In genomic region chr1:1309525-1310385, GRCh38 we compare ENCODE assay signal across 8 cellular contexts. TPM values are rescaled to one million over a fixed set of nuclear protein-coding genes. Genes with fewer than 3 reads are reported as not detected.
DNase-seq lines count a peak whose midpoint lies in the region; ATAC-seq and TF ChIP-seq lines count a peak whose summit lies in the region.

No MANE protein-coding gene starts in this region.

- H3K9me2 ChIP-seq in DOHH2 (replicated peaks; ENCODE audit: control insufficient read depth, low read length) (no peaks in the 10 kb centered on the region), PC-3 (replicated peaks; ENCODE audit: low read length) (no peaks in the 10 kb centered on the region)

- no peaks in the 10 kb centered on the region for H3K27me3 ChIP-seq in DOHH2 (ENCODE audit: control insufficient read depth, low read length)
- H3K27me3 ChIP-seq in PC-3 (ENCODE audit: low read length), result no peaks in the 10 kb centered on the region
- H3K27me3 ChIP-seq in ovary, result no peaks in the 10 kb centered on the region

- no peak overlapping the region for H3K27ac Mint-ChIP-seq in endothelial cell (ENCODE audit: unreplicated experiment)

- H3K4me2 ChIP-seq in DOHH2 (ENCODE audit: low read length) (peak overlapping the region; percentile 80), PC-3 (ENCODE audit: low read length) (peak overlapping the region; percentile 95)

- H3K27ac ChIP-seq in DOHH2 (ENCODE audit: low read depth, low read length) (no peak overlapping the region), PC-3 (ENCODE audit: low read length) (peak overlapping the region; percentile 60; the same call in 1 of the 2 replicates), ovary (peak overlapping the region; percentile 54 to 91)

- TF ChIP-seq EP300 in ovary (IDR thresholded peaks at IDR 0.05), result no peak

- peaks cover 9% of the 10 kb centered on the region for H3K27me3 Mint-ChIP-seq in endothelial cell (ENCODE audit: unreplicated experiment)

- intact Hi-C loops in PC-3 (cut with micrococcal nuclease), result loop anchor here (2.0 kb wide), 1 partner anchor 39 kb away; the partner anchor contains the start of gene DVL1
- intact Hi-C loops in ovary (cut with DNase I), result loop anchor here in 1 of 4 donors (10.0 kb wide), 1 partner anchor 195 kb away; no protein-coding TSS in a partner anchor

- CTCF ChIA-PET in PC-3 (lab: Charles Lee), result interaction anchor here (0.6 to 0.7 kb wide), 2 partner anchors 17 to 44 kb away, joined by 3 read pairs; no protein-coding TSS in a partner anchor

- peaks cover 13% of the 10 kb centered on the region for H3K4me1 Mint-ChIP-seq in endothelial cell (ENCODE audit: unreplicated experiment)

- H2AFZ ChIP-seq in PC-3 (ENCODE audit: low read length), result peak overlapping the region; percentile 83; the same call in 1 of the 2 replicates

- no peaks in the 10 kb centered on the region for H4K20me1 ChIP-seq in DOHH2 (ENCODE audit: control insufficient read depth, insufficient read depth, low read depth, low read length)
- H4K20me1 ChIP-seq in PC-3 (ENCODE audit: low read length), result peaks cover 11% of the 10 kb centered on the region

- ATAC-seq in PC-3, result peak; percentile 0

- no TSS peak for BruUV-seq in PC-3 (replicated peaks; lab: Mats Ljungman, UMichigan)

- H3K4me3 Mint-ChIP-seq in endothelial cell (ENCODE audit: unreplicated experiment), result peak overlapping the region; percentile 83

- H3K9me3 ChIP-seq in DOHH2 (ENCODE audit: control insufficient read depth, insufficient read depth, low read length) (no peaks in the 10 kb centered on the region), PC-3 (ENCODE audit: low read length) (no peaks in the 10 kb centered on the region), ovary (no peaks in the 10 kb centered on the region)

- H3F3A ChIP-seq in DOHH2 (ENCODE audit: control insufficient read depth, insufficient read depth) (peaks cover 2% of the 10 kb centered on the region; the same call in 1 of the 2 replicates), PC-3 (ENCODE audit: low read length, unreplicated experiment) (no peaks in the 10 kb centered on the region)

- H3K9ac ChIP-seq in PC-3 (ENCODE audit: low read length), result peak overlapping the region; percentile 93

- H3K36me3 Mint-ChIP-seq in endothelial cell (ENCODE audit: low read depth, unreplicated experiment), result no peaks in the 10 kb centered on the region

- TF ChIP-seq POLR2A in ovary (IDR thresholded peaks at IDR 0.05), result no peak

- peaks cover 46% of the 10 kb centered on the region for H3K79me2 ChIP-seq in DOHH2 (ENCODE audit: control insufficient read depth, low read length)
- H3K79me2 ChIP-seq in PC-3 (ENCODE audit: low read length), result peaks cover 62% of the 10 kb centered on the region

- POLR2A ChIA-PET in PC-3 (lab: Charles Lee; ENCODE audit: unreplicated experiment), result interaction anchor here (0.6 to 0.7 kb wide), 3 partner anchors 9 to 26 kb away, joined by 3 to 4 read pairs (median 3); no protein-coding TSS in a partner anchor

- peak overlapping the region; percentile 76 for H3K4me3 ChIP-seq in DOHH2 (ENCODE audit: low read length)
- H3K4me3 ChIP-seq in PC-3 (ENCODE audit: low read length), result peak overlapping the region; percentile 96
- H3K4me3 ChIP-seq in ovary, result peak overlapping the region; percentile 68

- H3K9me3 Mint-ChIP-seq in endothelial cell (ENCODE audit: unreplicated experiment), result no peaks in the 10 kb centered on the region

- H3K36me3 ChIP-seq in DOHH2 (ENCODE audit: control insufficient read depth, low read length) (peaks cover 53% of the 10 kb centered on the region), PC-3 (ENCODE audit: low read depth, low read length) (peaks cover 26% of the 10 kb centered on the region), ovary (no peaks in the 10 kb centered on the region)

- TF ChIP-seq CTCF in DOHH2 (IDR thresholded peaks at IDR 0.05; ENCODE audit: low read depth, low read length, poor library complexity, severe bottlenecking) (no peak), PC-3 (conservative IDR thresholded peaks at IDR 0.05; ENCODE audit: low read depth, low read length) (peak; percentile 36; the same call in 1 of the 2 replicates), endothelial cell (IDR thresholded peaks at IDR 0.05; ENCODE audit: unreplicated experiment) (no peak), ovary (IDR thresholded peaks at IDR 0.05) (no peak)

- peaks cover 34% of the 10 kb centered on the region for H3K4me1 ChIP-seq in DOHH2 (ENCODE audit: control insufficient read depth, low read length)
- peaks cover 33% of the 10 kb centered on the region for H3K4me1 ChIP-seq in PC-3 (ENCODE audit: insufficient read depth, low read length)
- peaks cover 26% of the 10 kb centered on the region for H3K4me1 ChIP-seq in ovary (ENCODE audit: insufficient read depth)

- WGBS in ovary, 3 donors, result 39 to 50% (median 43%) methylated on average over 34 to 35 of the region's 35 CpGs

- DNase-seq in PC-3 (no peak), endothelial cell (ENCODE audit: low spot score) (no peak), ovary (no peak), GDM1 (lab: John Stamatoyannopoulos, UW) (no peak), HPDE6-E6E7 (ENCODE audit: extremely low spot score) (no peak), NCI-H146 treated with DMSO at 0.1 percent for 48 hours (lab: John Stamatoyannopoulos, UW; ENCODE audit: unreplicated experiment) (no peak), NCI-H187 (lab: John Stamatoyannopoulos, UW) (no peak)

RNA-seq across cellular contexts. Expression of gene PUSL1, which starts 1.4 kb away (rescaled TPM):
- 132 and 142 TPM in 2 replicates for total RNA-seq in PC-3 (2014; rRNA removed)
- 14.0 TPM for total RNA-seq in endothelial cell (ENCODE audit: unreplicated experiment)
- 10 to 100 TPM; 12.5 to 27.6 (median 21.7) TPM for total RNA-seq in ovary
- polyA plus RNA-seq in ovary, result 10 to 100 TPM in 1 of 2 donors, under 1 TPM in 1; 0.18 to 14.7 TPM

RNA-seq across cellular contexts. Expression of gene ACAP3, which starts 2.0 kb away (rescaled TPM):
- 116 and 178 TPM in 2 replicates for total RNA-seq in PC-3 (2014; rRNA removed)
- 54.0 TPM for total RNA-seq in endothelial cell (ENCODE audit: unreplicated experiment)
- 10 to 100 TPM; 23.1 to 62.4 (median 46.4) TPM for total RNA-seq in ovary
- polyA plus RNA-seq in ovary, result 10 to 100 TPM in 1 of 2 donors, 1 to 10 TPM in 1; 3.5 to 33.4 TPM

RNA-seq across cellular contexts. Expression of gene INTS11, which starts 14.7 kb away (rescaled TPM):
- 254 and 324 TPM in 2 replicates for total RNA-seq in PC-3 (2014; rRNA removed)
- 104 TPM for total RNA-seq in endothelial cell (ENCODE audit: unreplicated experiment)
- total RNA-seq in ovary, result 100 to 1,000 TPM; 102 to 135 (median 109) TPM
- polyA plus RNA-seq in ovary, result 100 to 1,000 TPM in 1 of 2 donors, 10 to 100 TPM in 1; 72.6 to 119 TPM

RNA-seq across cellular contexts. Expression of gene CPTP, which starts 14.8 kb away (rescaled TPM):
- 141 and 168 TPM in 2 replicates for total RNA-seq in PC-3 (2014; rRNA removed)
- 26.0 TPM for total RNA-seq in endothelial cell (ENCODE audit: unreplicated experiment)
- 10 to 100 TPM; 13.8 to 21.0 (median 14.8) TPM for total RNA-seq in ovary
- 10 to 100 TPM in 1 of 2 donors, 1 to 10 TPM in 1; 2.4 to 18.3 TPM for polyA plus RNA-seq in ovary

RNA-seq across cellular contexts. Expression of gene TAS1R3, which starts 21.3 kb away (rescaled TPM):
- total RNA-seq in PC-3 (2014; rRNA removed) (1.9 and 4.3 TPM in 2 replicates), endothelial cell (ENCODE audit: unreplicated experiment) (1.2 TPM), ovary (under 1 TPM in 6 of 7 donors, not detected in 1; 0.07 to 0.40 (median 0.23) TPM)
- polyA plus RNA-seq in ovary, result under 1 TPM in 1 of 2 donors, not detected in 1; 0.24 TPM
